7 cellular contexts compared by ENCODE assay signal in the genomic region with DNA sequence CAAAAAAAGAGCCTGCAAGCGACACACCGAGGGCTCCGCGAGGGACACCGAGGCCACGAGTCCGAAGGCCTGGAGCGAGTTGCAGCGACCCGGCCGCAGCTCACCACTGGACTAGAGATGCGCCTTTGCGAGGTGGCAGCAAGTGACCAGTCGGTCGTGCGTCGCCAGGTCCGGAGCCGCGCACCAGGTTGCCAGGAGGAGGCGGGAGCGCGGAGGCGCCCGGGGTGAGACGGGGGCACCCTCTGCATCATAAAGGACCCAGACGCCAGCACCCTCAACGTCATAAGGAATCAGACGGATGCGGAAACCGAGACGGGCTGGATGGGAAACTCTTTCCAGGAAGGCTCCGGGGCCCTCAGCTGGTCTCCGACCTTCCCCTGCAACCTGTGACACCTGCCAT. TPM values are rescaled to one million over a fixed set of nuclear protein-coding genes. Genes with fewer than 3 reads are reported as not detected.
DNase-seq lines count a peak whose midpoint lies in the region; ATAC-seq and TF ChIP-seq lines count a peak whose summit lies in the region.
"Not testable (repeated sequence)": the region's sequence is repeated elsewhere in the genome, so short reads cannot be mapped to it uniquely, and the experiment has no call there.

No MANE protein-coding gene starts in this region.

- H3K27me3 Mint-ChIP-seq in HFFc6 (ENCODE audit: insufficient read depth), result peaks cover 18% of the 10 kb centered on the region
- peaks cover 30% of the 10 kb centered on the region for H3K27me3 Mint-ChIP-seq in activated naive CD4-positive, alpha-beta T cell treated with anti-CD3 and anti-CD28 coated beads for 36 hours (ENCODE audit: low read depth)
- peaks cover 66% of the 10 kb centered on the region for H3K27me3 Mint-ChIP-seq in neural crest cell (ENCODE audit: low read depth)

- not testable (repeated sequence) for H3K27ac ChIP-seq in heart left ventricle

- H3K9me3 ChIP-seq in heart left ventricle, result not testable (repeated sequence)

- peaks cover 0 to 45% (median 17%) of the 10 kb centered on the region in 9 donors for H3K27me3 ChIP-seq in heart left ventricle

- H3K9me3 Mint-ChIP-seq in HFFc6; activated naive CD4-positive, alpha-beta T cell treated with anti-CD3 and anti-CD28 coated beads for 36 hours; neural crest cell; stimulated activated effector memory CD8-positive, alpha-beta T cell treated with anti-CD3 and anti-CD28 coated beads, Interleukin-12 subunit alpha, Interleukin-12 subunit beta, amount 100 ng/mL, for 72 hours: not testable (repeated sequence)

- WGBS in heart left ventricle, 4 donors, result 11 to 37% (median 24%) methylated on average over 24 to 34 of the region's 34 CpGs

- DNase-seq in HFFc6; activated naive CD4-positive, alpha-beta T cell treated with anti-CD3 and anti-CD28 coated beads for 36 hours; neural crest cell (ENCODE audit: low read depth, low spot score); stimulated activated effector memory CD8-positive, alpha-beta T cell treated with anti-CD3 and anti-CD28 coated beads, Interleukin-12 subunit alpha, Interleukin-12 subunit beta, amount 100 ng/mL, for 72 hours (ENCODE audit: low spot score in 2 of 2): not testable (repeated sequence)
- DNase-seq in dermis blood vessel endothelial cell (peak; percentile 21), heart left ventricle (peak in 1 of 5 donors; percentile 20), left kidney (ENCODE audit: low read depth, low spot score) (peak; percentile 25)

- H3K36me3 Mint-ChIP-seq in HFFc6 (ENCODE audit: low read depth); activated naive CD4-positive, alpha-beta T cell treated with anti-CD3 and anti-CD28 coated beads for 36 hours (ENCODE audit: low read depth); neural crest cell (ENCODE audit: low read depth); stimulated activated effector memory CD8-positive, alpha-beta T cell treated with anti-CD3 and anti-CD28 coated beads, Interleukin-12 subunit alpha, Interleukin-12 subunit beta, amount 100 ng/mL, for 72 hours: not testable (repeated sequence)

- H3K4me1 ChIP-seq in heart left ventricle, result not testable (repeated sequence)

- H3K4me3 Mint-ChIP-seq in HFFc6, result peak overlapping the region; percentile 51; the same call in 1 of the 2 replicates
- H3K4me3 Mint-ChIP-seq in activated naive CD4-positive, alpha-beta T cell treated with anti-CD3 and anti-CD28 coated beads for 36 hours, result peak overlapping the region; percentile 75
- H3K4me3 Mint-ChIP-seq in neural crest cell, result peak overlapping the region; percentile 91
- peak overlapping the region; percentile 65 for H3K4me3 Mint-ChIP-seq in stimulated activated effector memory CD8-positive, alpha-beta T cell treated with anti-CD3 and anti-CD28 coated beads, Interleukin-12 subunit alpha, Interleukin-12 subunit beta, amount 100 ng/mL, for 72 hours

- H3K4me1 Mint-ChIP-seq in HFFc6 (ENCODE audit: low read depth); activated naive CD4-positive, alpha-beta T cell treated with anti-CD3 and anti-CD28 coated beads for 36 hours (ENCODE audit: low read depth); stimulated activated effector memory CD8-positive, alpha-beta T cell treated with anti-CD3 and anti-CD28 coated beads, Interleukin-12 subunit alpha, Interleukin-12 subunit beta, amount 100 ng/mL, for 72 hours: not testable (repeated sequence)
- H3K4me1 Mint-ChIP-seq in neural crest cell, result peaks cover 16% of the 10 kb centered on the region

- not testable (repeated sequence) for TF ChIP-seq POLR2A in heart left ventricle (IDR thresholded peaks at IDR 0.05)

- not testable (repeated sequence) for H3K27ac Mint-ChIP-seq in HFFc6; activated naive CD4-positive, alpha-beta T cell treated with anti-CD3 and anti-CD28 coated beads for 36 hours; neural crest cell (ENCODE audit: unreplicated experiment)
- peak overlapping the region; percentile 58 for H3K27ac Mint-ChIP-seq in stimulated activated effector memory CD8-positive, alpha-beta T cell treated with anti-CD3 and anti-CD28 coated beads, Interleukin-12 subunit alpha, Interleukin-12 subunit beta, amount 100 ng/mL, for 72 hours

- peak in 1 of 4 donors; percentile 42 for ATAC-seq in heart left ventricle
- ATAC-seq in stimulated activated effector memory CD8-positive, alpha-beta T cell treated with anti-CD3 and anti-CD28 coated beads, Interleukin-12 subunit alpha, Interleukin-12 subunit beta, amount 100 ng/mL, for 72 hours, result not testable (repeated sequence)

- intact Hi-C loops in activated naive CD4-positive, alpha-beta T cell treated with anti-CD3 and anti-CD28 coated beads for 36 hours (cut with micrococcal nuclease); heart left ventricle (cut with DNase I): not testable (repeated sequence)

- not testable (repeated sequence) for TF ChIP-seq CTCF in HFFc6 (IDR thresholded peaks at IDR 0.05); heart left ventricle (IDR thresholded peaks at IDR 0.05); neural crest cell (conservative IDR thresholded peaks at IDR 0.05)

- H3K4me3 ChIP-seq in heart left ventricle, result peak overlapping the region in 11 of 12 donors; percentile 9 to 38 (median 29)

- H3K36me3 ChIP-seq in heart left ventricle, result not testable (repeated sequence)

- CTCF ChIA-PET in activated naive CD4-positive, alpha-beta T cell treated with anti-CD3 and anti-CD28 coated beads for 36 hours (lab: Charles Lee), result not testable (repeated sequence)

RNA-seq across cellular contexts. Expression of a gene that starts 21.4 kb away (rescaled TPM):
- 1,000 to 10,000 TPM; 1,191 to 2,394 (median 1,819) TPM for total RNA-seq in HFFc6 (2021; fragmentation: NEBNext Ultra II Directional; extraction: Animal tissue kit (Norgen Biotek cat#: 25700))
- total RNA-seq in activated naive CD4-positive, alpha-beta T cell treated with anti-CD3 and anti-CD28 coated beads for 36 hours, result 1,000 to 10,000 TPM; 1,341 to 1,386 TPM
- total RNA-seq in dermis blood vessel endothelial cell (under 0.01 TPM in 2 replicates), heart left ventricle (1,000 to 10,000 TPM in 6 of 9 donors, 100 to 1,000 TPM in 1, not detected in 2; 364 to 3,776 (median 2,470) TPM), neural crest cell (2,478 and 3,042 TPM in 2 replicates)
- polyA plus RNA-seq in heart left ventricle, result not detected
